ENCODE assay signal across 8 cellular contexts in genomic region chr3:125186261-125186770, GRCh38. TPM values are rescaled to one million over a fixed set of nuclear protein-coding genes. Genes with fewer than 3 reads are reported as not detected.
DNase-seq lines count a peak whose midpoint lies in the region; ATAC-seq and TF ChIP-seq lines count a peak whose summit lies in the region.

No MANE protein-coding gene starts in this region.

- no peaks in the 10 kb centered on the region for H3K36me3 Mint-ChIP-seq in brain
- no peaks in the 10 kb centered on the region for H3K36me3 Mint-ChIP-seq in CD4-positive, alpha-beta T cell (ENCODE audit: low read depth)

- H3K27ac ChIP-seq in CD4-positive, alpha-beta T cell (ENCODE audit: low read depth, low read length): no peak overlapping the region

- POLR2A ChIA-PET in CD4-positive, alpha-beta T cell (lab: Charles Lee): no interaction called here

- peaks cover 29% of the 10 kb centered on the region for H3K4me1 Mint-ChIP-seq in brain
- peaks cover 6% of the 10 kb centered on the region for H3K4me1 Mint-ChIP-seq in CD4-positive, alpha-beta T cell (ENCODE audit: low read depth)

- no peaks in the 10 kb centered on the region for H3K27me3 ChIP-seq in CD4-positive, alpha-beta T cell (ENCODE audit: control insufficient read depth, insufficient read depth, low read length)

- ATAC-seq in HG02642 (IDR thresholded peaks at IDR 0.05; ENCODE audit: poor library complexity, unreplicated experiment) (peak; percentile 82), sciatic nerve (peak; percentile 79)
- no peak for ATAC-seq in CD4-positive, alpha-beta T cell (ENCODE audit: poor library complexity)

- peak overlapping the region in 4 of 5 experiments; percentile 13 to 71 (median 64) for H3K4me3 Mint-ChIP-seq in brain
- no peak overlapping the region for H3K4me3 Mint-ChIP-seq in CD4-positive, alpha-beta T cell

- intact Hi-C loops in sciatic nerve (cut with DNase I): no loop called here
- intact Hi-C loops in CD4-positive, alpha-beta T cell (cut with DNase I, micrococcal nuclease): no loop called here

- H3K27me3 Mint-ChIP-seq in brain: peaks cover 5% of the 10 kb centered on the region
- H3K27me3 Mint-ChIP-seq in CD4-positive, alpha-beta T cell: no peaks in the 10 kb centered on the region

- CTCF ChIA-PET in CD4-positive, alpha-beta T cell (lab: Charles Lee): no interaction called here

- peak; percentile 23 for DNase-seq in NCI-H82 (lab: John Stamatoyannopoulos, UW)
- DNase-seq in NCI-H82 treated with DMSO at 0.1 percent for 48 hours (lab: John Stamatoyannopoulos, UW; ENCODE audit: unreplicated experiment): no peak
- no peak for DNase-seq in sciatic nerve (ENCODE audit: low spot score)
- no peak for DNase-seq in DMS114 treated with DMSO at 0.1 percent for 48 hours (lab: John Stamatoyannopoulos, UW; ENCODE audit: unreplicated experiment)
- DNase-seq in CD4-positive, alpha-beta T cell: no peak
- DNase-seq in iPS-NIHi11 (ENCODE audit: low spot score): no peak

- H3K27ac Mint-ChIP-seq in brain: peak overlapping the region; percentile 44 to 92 (median 84)
- no peak overlapping the region for H3K27ac Mint-ChIP-seq in CD4-positive, alpha-beta T cell

- H3K9me3 Mint-ChIP-seq in brain: peaks cover 0 to 3% (median 0%) of the 10 kb centered on the region in 5 experiments
- no peaks in the 10 kb centered on the region for H3K9me3 Mint-ChIP-seq in CD4-positive, alpha-beta T cell

- H3K9me3 ChIP-seq in CD4-positive, alpha-beta T cell (ENCODE audit: control insufficient read depth, low read length): no peaks in the 10 kb centered on the region

- TF ChIP-seq CTCF in brain (conservative IDR thresholded peaks at IDR 0.05): no peak
- TF ChIP-seq CTCF in CD4-positive, alpha-beta T cell (IDR thresholded peaks at IDR 0.05): no peak

RNA-seq across cellular contexts. Expression of gene SLC12A8, which starts 26.2 kb away (rescaled TPM):
- 0.93 TPM for polyA plus RNA-seq in brain (ENCODE audit: insufficient read depth, low read depth, low replicate concordance)
- total RNA-seq in sciatic nerve: 2.5 TPM
- total RNA-seq in CD4-positive, alpha-beta T cell: under 1 TPM; 0.36 to 0.38 TPM
